In genomic region chr7:66100408-66101050, GRCh38 we compare ENCODE assay signal across 8 cellular contexts. TPM values are rescaled to one million over a fixed set of nuclear protein-coding genes. Genes with fewer than 3 reads are reported as not detected.
DNase-seq lines count a peak whose midpoint lies in the region; ATAC-seq and TF ChIP-seq lines count a peak whose summit lies in the region.

No MANE protein-coding gene starts in this region.

- no peaks in the 10 kb centered on the region for H3K36me3 ChIP-seq in brain microvascular endothelial cell (replicated peaks)
- no peaks in the 10 kb centered on the region for H3K36me3 ChIP-seq in naive thymus-derived CD4-positive, alpha-beta T cell (ENCODE audit: control insufficient read depth in 2 of 3, insufficient read depth in 3 of 3, low read length in 3 of 3)

- no TSS peak for BruUV-seq in Calu3 (replicated peaks; lab: Mats Ljungman, UMichigan)

- no peaks in the 10 kb centered on the region for H3K27me3 Mint-ChIP-seq in Calu3 (ENCODE audit: unreplicated experiment)
- no peaks in the 10 kb centered on the region for H3K27me3 Mint-ChIP-seq in naive thymus-derived CD4-positive, alpha-beta T cell

- CTCF ChIA-PET in Calu3 (lab: Charles Lee) = interaction anchor here (0.6 kb wide), 1 partner anchor 13 kb away, joined by 3 read pairs; no protein-coding TSS in a partner anchor
- CTCF ChIA-PET in naive thymus-derived CD4-positive, alpha-beta T cell (lab: Charles Lee) = no interaction called here

- POLR2A ChIA-PET in naive thymus-derived CD4-positive, alpha-beta T cell (lab: Charles Lee) = interaction anchor here (0.6 to 0.9 kb wide), 3 partner anchors 14 to 527 kb away, joined by 3 to 6 read pairs (median 3); partner anchors contain the start of gene CRCP

- in situ Hi-C loops in brain microvascular endothelial cell (cut with HindIII; ENCODE audit: low pct_ligation_motif_present, low sequenced_read_pairs) = no loop called here

- H3K4me3 ChIP-seq in HL-60 (replicated peaks; ENCODE audit: insufficient read depth, low read length) = peak overlapping the region; percentile 45
- H3K4me3 ChIP-seq in brain microvascular endothelial cell (ENCODE audit: low read depth, low read length) = peak overlapping the region; percentile 44
- peak overlapping the region; percentile 65 for H3K4me3 ChIP-seq in naive thymus-derived CD4-positive, alpha-beta T cell (ENCODE audit: low read length)

- H3K27ac ChIP-seq in HL-60 (replicated peaks) = no peak overlapping the region
- peak overlapping the region; percentile 58 for H3K27ac ChIP-seq in brain microvascular endothelial cell
- H3K27ac ChIP-seq in naive thymus-derived CD4-positive, alpha-beta T cell (ENCODE audit: low read depth, low read length) = peak overlapping the region; percentile 61

- no peaks in the 10 kb centered on the region for H3K4me1 ChIP-seq in naive thymus-derived CD4-positive, alpha-beta T cell (ENCODE audit: control insufficient read depth in 2 of 2, insufficient read depth in 2 of 2, low read length in 2 of 2)

- no peak for ATAC-seq in naive thymus-derived CD4-positive, alpha-beta T cell
- ATAC-seq in GM19397 (IDR thresholded peaks at IDR 0.05; ENCODE audit: unreplicated experiment) = no peak

- intact Hi-C loops in Calu3 (cut with micrococcal nuclease; ENCODE audit: unreplicated experiment) = no loop called here
- intact Hi-C loops in naive thymus-derived CD4-positive, alpha-beta T cell (cut with micrococcal nuclease) = loop anchor here (1.0 kb wide), 1 partner anchor 14 kb away; the partner anchor contains the start of gene CRCP (in 2 of the 2)

- peaks cover 14% of the 10 kb centered on the region for H3K4me1 Mint-ChIP-seq in Calu3 (ENCODE audit: low read depth, unreplicated experiment)
- peaks cover 11 to 15% (median 12%) of the 10 kb centered on the region in 7 donors for H3K4me1 Mint-ChIP-seq in naive thymus-derived CD4-positive, alpha-beta T cell

- peak overlapping the region; percentile 87 for H3K27ac Mint-ChIP-seq in Calu3 (ENCODE audit: unreplicated experiment)
- H3K27ac Mint-ChIP-seq in naive thymus-derived CD4-positive, alpha-beta T cell = peak overlapping the region; percentile 81 to 99 (median 94)

- peak overlapping the region; percentile 66 for H3K4me3 Mint-ChIP-seq in Calu3 (ENCODE audit: low read depth, unreplicated experiment)
- peak overlapping the region; percentile 83 to 100 (median 92) for H3K4me3 Mint-ChIP-seq in naive thymus-derived CD4-positive, alpha-beta T cell

- H3K27me3 ChIP-seq in HL-60 (ENCODE audit: insufficient read depth, poor library complexity, severe bottlenecking) (no peaks in the 10 kb centered on the region), brain microvascular endothelial cell (replicated peaks) (no peaks in the 10 kb centered on the region)
- H3K27me3 ChIP-seq in naive thymus-derived CD4-positive, alpha-beta T cell (ENCODE audit: control insufficient read depth in 2 of 2, insufficient read depth in 2 of 2, low read length in 2 of 2) = no peaks in the 10 kb centered on the region

- TF ChIP-seq CTCF in Calu3 (IDR thresholded peaks at IDR 0.05; ENCODE audit: unreplicated experiment) (no peak), HL-60 (IDR thresholded peaks at IDR 0.05; ENCODE audit: insufficient read depth, low read length) (no peak), brain microvascular endothelial cell (IDR thresholded peaks at IDR 0.05; ENCODE audit: low read depth, low read length, missing control alignments) (no peak)

- H3K9me3 ChIP-seq in naive thymus-derived CD4-positive, alpha-beta T cell (ENCODE audit: control insufficient read depth in 2 of 3, low read length in 3 of 3) = no peaks in the 10 kb centered on the region

- DNase-seq in Calu3 (no peak), HL-60 (ENCODE audit: low read depth in 1 of 2, low spot score in 1 of 2) (no peak), brain microvascular endothelial cell (no peak), cerebellum (ENCODE audit: low spot score) (no peak), NCI-H82 (lab: John Stamatoyannopoulos, UW) (no peak), C1 segment of cervical spinal cord (lab: John Stamatoyannopoulos, UW) (no peak)
- DNase-seq in naive thymus-derived CD4-positive, alpha-beta T cell = no peak

- peaks cover 12% of the 10 kb centered on the region for H3K36me3 Mint-ChIP-seq in Calu3 (ENCODE audit: insufficient read depth, unreplicated experiment)
- H3K36me3 Mint-ChIP-seq in naive thymus-derived CD4-positive, alpha-beta T cell = peaks cover 0 to 2% (median 0%) of the 10 kb centered on the region in 5 donors

- H3K9me3 Mint-ChIP-seq in Calu3 (ENCODE audit: low read depth, unreplicated experiment) = no peaks in the 10 kb centered on the region
- no peaks in the 10 kb centered on the region for H3K9me3 Mint-ChIP-seq in naive thymus-derived CD4-positive, alpha-beta T cell

RNA-seq across cellular contexts. Expression of gene CRCP, which starts 14.1 kb away (rescaled TPM):
- total RNA-seq in Calu3 (2022) (30.1 and 30.2 TPM in 2 replicates), cerebellum (38.9 TPM)
- total RNA-seq in naive thymus-derived CD4-positive, alpha-beta T cell = 10 to 100 TPM; 29.8 to 37.9 (median 34.0) TPM
- polyA plus RNA-seq in naive thymus-derived CD4-positive, alpha-beta T cell = 10 to 100 TPM; 27.3 to 32.1 TPM

RNA-seq across cellular contexts. Expression of gene ASL, which starts 24.9 kb away (rescaled TPM):
- total RNA-seq in Calu3 (2022) (55.3 and 70.6 TPM in 2 replicates), cerebellum (10.3 TPM)
- 10 to 100 TPM; 11.3 to 29.7 (median 12.8) TPM for total RNA-seq in naive thymus-derived CD4-positive, alpha-beta T cell
- 1 to 10 TPM; 4.9 to 6.7 TPM for polyA plus RNA-seq in naive thymus-derived CD4-positive, alpha-beta T cell
